9 cellular contexts compared by ENCODE assay signal in genomic region chr9:1709347-1709746, GRCh38.
A peak's percentile ranks its signal among the peaks of the same experiment; 100 is the strongest.
DNase-seq lines count a peak whose midpoint lies in the region; TF ChIP-seq lines count a peak whose summit lies in the region.
"Had no signal": no experiment of that assay in that cellular context is flagged by ENCODE, and none has a peak within 500 bp of the region (broad histone marks: within the 10 kb centered on the region; RNA-seq: fewer than 3 reads in every experiment).

No MANE protein-coding gene starts in this region.

- H3K27me3 Mint-ChIP-seq in MCF 10A (ENCODE audit: insufficient read depth, unreplicated experiment) (no peaks in the 10 kb centered on the region), type B pancreatic cell (no peaks in the 10 kb centered on the region)

- no peaks in the 10 kb centered on the region for H3K27me3 ChIP-seq in breast epithelium
- no peaks in the 10 kb centered on the region for H3K27me3 ChIP-seq in mammary epithelial cell (ENCODE audit: insufficient read depth, low read length)
- H3K27me3 ChIP-seq in smooth muscle cell (ENCODE audit: low read depth), result no peaks in the 10 kb centered on the region
- no peaks in the 10 kb centered on the region for H3K27me3 ChIP-seq in mesenchymal stem cell (ENCODE audit: control insufficient read depth in 1 of 2, insufficient read depth in 1 of 2, low read length in 2 of 2)

- no peaks in the 10 kb centered on the region for H3K9me3 Mint-ChIP-seq in MCF 10A (ENCODE audit: unreplicated experiment)
- peaks cover 5% of the 10 kb centered on the region for H3K9me3 Mint-ChIP-seq in type B pancreatic cell
- H3K9me3 Mint-ChIP-seq: naive thymus-derived CD8-positive, alpha-beta T cell had no signal

- H2AFZ ChIP-seq in mammary epithelial cell (ENCODE audit: low read depth, low read length), result no peak overlapping the region
- H2AFZ ChIP-seq in smooth muscle cell (ENCODE audit: low read depth), result no peak overlapping the region
- no peak overlapping the region for H2AFZ ChIP-seq in mesenchymal stem cell (ENCODE audit: low read depth, low read length)

- peaks cover 17% of the 10 kb centered on the region for H3K4me1 Mint-ChIP-seq in MCF 10A (ENCODE audit: insufficient read depth, unreplicated experiment)
- H3K4me1 Mint-ChIP-seq in type B pancreatic cell (ENCODE audit: unreplicated experiment), result peaks cover 9% of the 10 kb centered on the region
- H3K4me1 Mint-ChIP-seq: naive thymus-derived CD8-positive, alpha-beta T cell had no signal

- no peak overlapping the region for H4K91ac ChIP-seq in mesenchymal stem cell (ENCODE audit: low read length)

- H3K27ac Mint-ChIP-seq in MCF 10A (ENCODE audit: low read depth, unreplicated experiment), result no peak overlapping the region
- no peak overlapping the region for H3K27ac Mint-ChIP-seq in type B pancreatic cell
- H3K27ac Mint-ChIP-seq: naive thymus-derived CD8-positive, alpha-beta T cell had no signal

- no peak overlapping the region for H3K14ac ChIP-seq in mesenchymal stem cell (ENCODE audit: low read length in 2 of 2)

- DNase-seq in MCF 10A (ENCODE audit: unreplicated experiment), result peak; percentile 45
- no peak for DNase-seq in breast epithelium (ENCODE audit: low spot score in 2 of 2)
- peak; percentile 8 for DNase-seq in Jurkat, Clone E6-1 (ENCODE audit: low read depth, low spot score)
- no peak for DNase-seq in mammary epithelial cell
- no peak for DNase-seq in type B pancreatic cell (ENCODE audit: extremely low spot score, unreplicated experiment)
- no peak for DNase-seq in smooth muscle cell (lab: John Stamatoyannopoulos, UW; ENCODE audit: unreplicated experiment)
- no peak for DNase-seq in SKM-1 treated with dmso at 0.1 percent for 144 hours (lab: John Stamatoyannopoulos, UW; ENCODE audit: unreplicated experiment)
- DNase-seq in mesenchymal stem cell, result no peak

- no peaks in the 10 kb centered on the region for H4K20me1 ChIP-seq in mammary epithelial cell (ENCODE audit: insufficient read depth, low read length)
- no peaks in the 10 kb centered on the region for H4K20me1 ChIP-seq in smooth muscle cell (ENCODE audit: low read depth)

- CTCF ChIA-PET in MCF 10A (lab: Yijun Ruan, JAX), result interaction anchor here (0.6 to 1.4 kb wide), 2 partner anchors 9 to 212 kb away, joined by 3 to 7 read pairs; no protein-coding TSS in a partner anchor
- CTCF ChIA-PET in mammary epithelial cell (lab: Charles Lee; ENCODE audit: low non-redundant PET), result no interaction called here

- dilution Hi-C loops in mammary epithelial cell (cut with HindIII; ENCODE audit: low sequenced_read_pairs), result no loop called here

- intact Hi-C loops in MCF 10A (cut with micrococcal nuclease) (loop anchor here (5.0 kb wide), 1 partner anchor 378 kb away; no protein-coding TSS in a partner anchor), breast epithelium (cut with DNase I; ENCODE audit: low total_unique reads) (no loop called here), mammary epithelial cell (cut with micrococcal nuclease) (no loop called here)

- no peak overlapping the region for H3K4me3 ChIP-seq in breast epithelium
- H3K4me3 ChIP-seq in Jurkat, Clone E6-1 (ENCODE audit: low read length), result no peak overlapping the region
- H3K4me3 ChIP-seq in mammary epithelial cell (replicated peaks in 1 of 3; ENCODE audit: insufficient read depth in 1 of 3, low read depth in 2 of 3, low read length in 3 of 3), result no peak overlapping the region
- H3K4me3 ChIP-seq in smooth muscle cell, result no peak overlapping the region
- no peak overlapping the region for H3K4me3 ChIP-seq in mesenchymal stem cell (ENCODE audit: insufficient read depth in 1 of 2, low read depth in 1 of 2, low read length in 2 of 2)

- TF ChIP-seq CTCF in MCF 10A (IDR thresholded peaks at IDR 0.05; ENCODE audit: unreplicated experiment), result peak; percentile 16
- TF ChIP-seq CTCF in breast epithelium (IDR thresholded peaks at IDR 0.05), result peak in 1 of 3 donors; percentile 16
- peak; percentile 12 to 26 for TF ChIP-seq CTCF in mammary epithelial cell (conservative IDR thresholded peaks at IDR 0.05 in 1 of 2, IDR thresholded peaks at IDR 0.05 in 1 of 2; ENCODE audit: extremely low read depth in 1 of 2, insufficient read depth in 1 of 2, low read depth in 1 of 2, low read length in 2 of 2)
- TF ChIP-seq CTCF in type B pancreatic cell (conservative IDR thresholded peaks at IDR 0.05), result peak; percentile 51
- no peak for TF ChIP-seq CTCF in smooth muscle cell (IDR thresholded peaks at IDR 0.05; ENCODE audit: borderline replicate concordance, insufficient read depth, poor library complexity, severe bottlenecking)

- H3F3A ChIP-seq in smooth muscle cell (ENCODE audit: low read depth), result no peaks in the 10 kb centered on the region

- no peak overlapping the region for H3K4me2 ChIP-seq in mammary epithelial cell (ENCODE audit: insufficient read depth, low read depth, low read length)
- H3K4me2 ChIP-seq in smooth muscle cell, result no peak overlapping the region
- H3K4me2 ChIP-seq in mesenchymal stem cell (ENCODE audit: low read length, poor library complexity, severe bottlenecking), result no peak overlapping the region

- H3K36me3 Mint-ChIP-seq in MCF 10A (ENCODE audit: insufficient read depth, unreplicated experiment), result peaks cover 6% of the 10 kb centered on the region
- H3K36me3 Mint-ChIP-seq in type B pancreatic cell, result peaks cover 4% of the 10 kb centered on the region
- H3K36me3 Mint-ChIP-seq: naive thymus-derived CD8-positive, alpha-beta T cell had no signal

- H3K23ac ChIP-seq in mesenchymal stem cell (ENCODE audit: low read length in 2 of 2), result no peak overlapping the region

- H2BK5ac ChIP-seq in mesenchymal stem cell (ENCODE audit: low read depth, low read length, poor library complexity, severe bottlenecking), result no peak overlapping the region

- no peak overlapping the region for H3K9ac ChIP-seq in mammary epithelial cell (ENCODE audit: insufficient read depth, low read length)
- no peak overlapping the region for H3K9ac ChIP-seq in smooth muscle cell (ENCODE audit: low read depth)
- no peak overlapping the region for H3K9ac ChIP-seq in mesenchymal stem cell (ENCODE audit: low read length)

- WGBS in mammary epithelial cell (ENCODE audit: low coverage, missing lambda C conversion rate), result 0% methylated on average over 1 of the region's 1 CpG
- 86% methylated on average over 1 of the region's 1 CpG for WGBS in smooth muscle cell (ENCODE audit: low lambda C conversion rate)
- 90% methylated on average over 1 of the region's 1 CpG for WGBS in mesenchymal stem cell

- H2AK5ac ChIP-seq in mesenchymal stem cell (ENCODE audit: low read length, severe bottlenecking), result no peak overlapping the region

- H4K8ac ChIP-seq in mesenchymal stem cell (ENCODE audit: low read length), result no peak overlapping the region

- in situ Hi-C loops in mammary epithelial cell (cut with MboI; ENCODE audit: low sequenced_read_pairs in 2 of 2), result no loop called here

- POLR2A ChIA-PET in MCF 10A (lab: Yijun Ruan, JAX), result no interaction called here

- no peak overlapping the region for H2BK120ac ChIP-seq in mesenchymal stem cell (ENCODE audit: low read depth, low read length)

- H3K27ac ChIP-seq in breast epithelium (no peak overlapping the region), mammary epithelial cell (ENCODE audit: insufficient read depth, low read depth, low read length) (no peak overlapping the region), smooth muscle cell (ENCODE audit: low read depth) (no peak overlapping the region), mesenchymal stem cell (ENCODE audit: low read length, poor library complexity, severe bottlenecking) (no peak overlapping the region)

- no peak overlapping the region for H2BK12ac ChIP-seq in mesenchymal stem cell (ENCODE audit: low read length in 2 of 2)

- H3K36me3 ChIP-seq in breast epithelium (no peaks in the 10 kb centered on the region), mammary epithelial cell (ENCODE audit: insufficient read depth, low read length) (no peaks in the 10 kb centered on the region), smooth muscle cell (ENCODE audit: low read depth) (no peaks in the 10 kb centered on the region), mesenchymal stem cell (ENCODE audit: control insufficient read depth in 1 of 2, insufficient read depth in 2 of 2, low read depth in 1 of 2, low read length in 2 of 2) (no peaks in the 10 kb centered on the region)

- H3K79me2 ChIP-seq in mammary epithelial cell (ENCODE audit: insufficient read depth, low read length) (no peaks in the 10 kb centered on the region), smooth muscle cell (ENCODE audit: low read depth) (no peaks in the 10 kb centered on the region)

- H3K18ac ChIP-seq in mesenchymal stem cell (ENCODE audit: low read depth in 1 of 2, low read length in 2 of 2), result no peak overlapping the region

- H3K79me1 ChIP-seq in mesenchymal stem cell (replicated peaks; ENCODE audit: low read length, poor library complexity, severe bottlenecking), result no peaks in the 10 kb centered on the region

- H3K9me3 ChIP-seq in breast epithelium (no peaks in the 10 kb centered on the region), mammary epithelial cell (replicated peaks; ENCODE audit: insufficient read depth, low read length) (no peaks in the 10 kb centered on the region), smooth muscle cell (replicated peaks; ENCODE audit: low read depth) (no peaks in the 10 kb centered on the region), mesenchymal stem cell (ENCODE audit: control insufficient read depth, low read length) (no peaks in the 10 kb centered on the region)

- no peak overlapping the region for H2BK15ac ChIP-seq in mesenchymal stem cell (ENCODE audit: low read depth, poor library complexity, severe bottlenecking)

- no peak overlapping the region for H3K4me3 Mint-ChIP-seq in MCF 10A (ENCODE audit: unreplicated experiment)
- no peak overlapping the region for H3K4me3 Mint-ChIP-seq in type B pancreatic cell
- H3K4me3 Mint-ChIP-seq: naive thymus-derived CD8-positive, alpha-beta T cell had no signal

- H3K4me1 ChIP-seq in breast epithelium, result no peaks in the 10 kb centered on the region
- peaks cover 14% of the 10 kb centered on the region for H3K4me1 ChIP-seq in mammary epithelial cell (ENCODE audit: insufficient read depth, low read length)
- H3K4me1 ChIP-seq in smooth muscle cell (ENCODE audit: low read depth), result no peaks in the 10 kb centered on the region
- H3K4me1 ChIP-seq in mesenchymal stem cell (ENCODE audit: control insufficient read depth, insufficient read depth, low read depth, low read length), result no peaks in the 10 kb centered on the region

- no peak for TF ChIP-seq POLR2A in breast epithelium (IDR thresholded peaks at IDR 0.05)

- no peak overlapping the region for H3K4ac ChIP-seq in mesenchymal stem cell (ENCODE audit: low read depth in 1 of 2, low read length in 2 of 2)

- BruUV-seq in MCF 10A (replicated peaks; lab: Mats Ljungman, UMichigan) (no TSS peak), mammary epithelial cell (replicated peaks; lab: Mats Ljungman, UMichigan) (no TSS peak)

Comparison
In these comparisons a context has a peak if more than half of its experiments do, and no peak if none do; other contexts are left out.
1. DNase-seq: peak in MCF 10A (single experiment) and Jurkat, Clone E6-1 (single experiment); none in breast epithelium (0 of 2), mammary epithelial cell (single experiment), type B pancreatic cell (single experiment), smooth muscle cell (single experiment), SKM-1 treated with dmso at 0.1 percent for 144 hours (single experiment) and mesenchymal stem cell (single experiment).